In the genomic region with DNA sequence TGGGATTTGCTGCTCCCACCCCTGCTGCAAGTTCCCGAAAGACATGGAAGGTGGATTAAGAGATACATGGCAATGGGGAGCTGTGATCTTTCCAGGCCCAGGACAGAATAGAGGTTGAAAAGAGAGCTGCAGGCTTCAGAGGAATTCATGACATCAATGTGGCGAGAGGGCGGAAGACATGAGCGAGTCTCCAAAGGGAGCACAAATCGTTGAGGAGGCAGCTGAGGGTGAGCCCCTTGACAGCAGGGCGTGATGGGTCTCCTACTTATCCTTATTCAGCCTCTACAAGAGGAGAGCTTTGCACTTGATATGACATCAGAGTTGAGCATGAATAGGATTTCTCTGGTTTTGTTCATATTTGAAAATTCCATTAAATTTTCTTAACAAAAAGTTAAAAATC, we compare ENCODE assay signal across 32 cellular contexts. TPM values are rescaled to one million over a fixed set of nuclear protein-coding genes. Genes with fewer than 3 reads are reported as not detected.
"Had no signal": no experiment of that assay in that cellular context is flagged by ENCODE, and none has a peak within 500 bp of the region (broad histone marks: within the 10 kb centered on the region; RNA-seq: fewer than 3 reads in every experiment).

No MANE protein-coding gene starts in this region.

- H3K9me3 Mint-ChIP-seq: activated B cell treated with CpG ODN at 0.5 μM for 24 hours; activated CD4-positive, alpha-beta memory T cell treated with anti-CD3 and anti-CD28 coated beads for 36 hours; activated naive CD4-positive, alpha-beta T cell treated with anti-CD3 and anti-CD28 coated beads, Interleukin-2, amount 10 ng/mL, durations not matched to agents 7 days and 5 days; activated naive CD8-positive, alpha-beta T cell treated with anti-CD3 and anti-CD28 coated beads, Interleukin-2, amount 50 U/mL, for 24 hours; activated T-cell treated with anti-CD3 and anti-CD28 coated beads, Interleukin-2, amount 50 U/mL, for 4 hours; activated T-helper 1 cell treated with anti-CD3 and anti-CD28 coated beads, Interleukin-12 subunit alpha, Interleukin-12 subunit beta, Interleukin-2, Interleukin-4 antibody, amounts not matched to agents 30 ng/mL and 10 ng/mL and 1 ng/mL, durations not matched to agents 14 hours and 24 hours and 36 hours; T-cell had no signal

- ATAC-seq: activated naive CD8-positive, alpha-beta T cell treated with anti-CD3 and anti-CD28 coated beads, Interleukin-2, amount 50 U/mL, for 24 hours; activated T-cell treated with anti-CD3 and anti-CD28 coated beads, Interleukin-2, amount 50 U/mL, for 4 hours; PC-3; Right ventricle myocardium inferior; SK-N-SH treated with all-trans-retinoic acid at 6 μM for 48 hours; T-cell had no signal

- H3K27me3 Mint-ChIP-seq: activated naive CD8-positive, alpha-beta T cell had no signal

- H3K4me1 Mint-ChIP-seq: activated B cell treated with CpG ODN at 0.5 μM for 24 hours had no signal

- H3K27ac Mint-ChIP-seq: activated B cell treated with CpG ODN at 0.5 μM for 24 hours; activated CD4-positive, alpha-beta memory T cell treated with anti-CD3 and anti-CD28 coated beads for 36 hours; activated naive CD4-positive, alpha-beta T cell treated with anti-CD3 and anti-CD28 coated beads, Interleukin-2, amount 10 ng/mL, durations not matched to agents 7 days and 5 days; activated naive CD8-positive, alpha-beta T cell; activated naive CD8-positive, alpha-beta T cell treated with anti-CD3 and anti-CD28 coated beads, Interleukin-2, amount 50 U/mL, for 24 hours; activated T-helper 1 cell treated with anti-CD3 and anti-CD28 coated beads, Interleukin-12 subunit alpha, Interleukin-12 subunit beta, Interleukin-2, Interleukin-4 antibody, amounts not matched to agents 30 ng/mL and 10 ng/mL and 1 ng/mL, durations not matched to agents 14 hours and 24 hours and 36 hours; brain; T-cell had no signal

- DNase-seq: activated B cell treated with CpG ODN at 0.5 μM for 24 hours; activated CD4-positive, alpha-beta memory T cell treated with anti-CD3 and anti-CD28 coated beads for 36 hours; activated CD4-positive, alpha-beta T cell treated with anti-CD3 and anti-CD28 coated beads for 4 hours; activated CD4-positive, alpha-beta T cell treated with anti-CD3 and anti-CD28 coated beads, Interleukin-2, amount 50 U/mL, for 1 hour; activated CD4-positive, CD25-positive, alpha-beta regulatory T cell treated with anti-CD3 and anti-CD28 coated beads, Interleukin-2, amount 50 U/mL, for 72 hours; activated CD8-positive, alpha-beta memory T cell treated with anti-CD3 and anti-CD28 coated beads, Interleukin-2, amount 50 U/mL, for 4 hours; activated naive CD4-positive, alpha-beta T cell treated with anti-CD3 and anti-CD28 coated beads, Interleukin-2, amount 10 ng/mL, durations not matched to agents 7 days and 5 days; activated naive CD8-positive, alpha-beta T cell treated with anti-CD3 and anti-CD28 coated beads, Interleukin-2, amount 50 U/mL, for 24 hours; activated T-cell treated with anti-CD3 and anti-CD28 coated beads for 4 hours; activated T-cell treated with anti-CD3 and anti-CD28 coated beads, Interleukin-2, amount 50 U/mL, for 4 hours; central memory CD4-positive, alpha-beta T cell; NCI-H1092 treated with DMSO at 0.1 percent for 48 hours; NCI-H187; NCI-H2029 treated with DMSO at 0.1 percent for 48 hours; NCI-H226; NCI-H446 treated with DMSO at 0.1 percent for 48 hours; NK-92 treated with Interleukin-12 subunit alpha and Interleukin-12 subunit beta, amount 100 ng/mL, for 24 hours; PC-3; SIG-M5; T-cell; T-helper 2 cell; T-helper 9 cell had no signal

- FAIRE-seq: bronchial epithelial cell, RCC 7860 had no signal

- H3K36me3 Mint-ChIP-seq: activated CD4-positive, alpha-beta memory T cell treated with anti-CD3 and anti-CD28 coated beads for 36 hours; activated naive CD4-positive, alpha-beta T cell treated with anti-CD3 and anti-CD28 coated beads, Interleukin-2, amount 10 ng/mL, durations not matched to agents 7 days and 5 days; activated naive CD8-positive, alpha-beta T cell; brain; T-cell had no signal

- H3K4me3 Mint-ChIP-seq: activated B cell treated with CpG ODN at 0.5 μM for 24 hours; activated CD4-positive, alpha-beta memory T cell treated with anti-CD3 and anti-CD28 coated beads for 36 hours; activated naive CD4-positive, alpha-beta T cell treated with anti-CD3 and anti-CD28 coated beads, Interleukin-2, amount 10 ng/mL, durations not matched to agents 7 days and 5 days; activated naive CD8-positive, alpha-beta T cell; activated naive CD8-positive, alpha-beta T cell treated with anti-CD3 and anti-CD28 coated beads, Interleukin-2, amount 50 U/mL, for 24 hours; activated T-cell treated with anti-CD3 and anti-CD28 coated beads, Interleukin-2, amount 50 U/mL, for 4 hours; activated T-helper 1 cell treated with anti-CD3 and anti-CD28 coated beads, Interleukin-12 subunit alpha, Interleukin-12 subunit beta, Interleukin-2, Interleukin-4 antibody, amounts not matched to agents 30 ng/mL and 10 ng/mL and 1 ng/mL, durations not matched to agents 14 hours and 24 hours and 36 hours; brain; T-cell had no signal

- H3K27ac ChIP-seq: RWPE1 had no signal

RNA-seq across cellular contexts. Expression of a gene that starts 45.5 kb away (rescaled TPM):
- total RNA-seq: activated B cell treated with CpG ODN at 0.5 μM for 24 hours; activated CD4-positive, alpha-beta memory T cell treated with anti-CD3 and anti-CD28 coated beads for 36 hours; activated T-helper 1 cell treated with anti-CD3 and anti-CD28 coated beads, Interleukin-12 subunit alpha, Interleukin-12 subunit beta, Interleukin-2, Interleukin-4 antibody, amounts not matched to agents 30 ng/mL and 10 ng/mL and 1 ng/mL, durations not matched to agents 14 hours and 24 hours and 36 hours; LHCN-M2; SK-MEL-5 had no signal
